ENCODE assay signal across 14 cellular contexts in the genomic region with DNA sequence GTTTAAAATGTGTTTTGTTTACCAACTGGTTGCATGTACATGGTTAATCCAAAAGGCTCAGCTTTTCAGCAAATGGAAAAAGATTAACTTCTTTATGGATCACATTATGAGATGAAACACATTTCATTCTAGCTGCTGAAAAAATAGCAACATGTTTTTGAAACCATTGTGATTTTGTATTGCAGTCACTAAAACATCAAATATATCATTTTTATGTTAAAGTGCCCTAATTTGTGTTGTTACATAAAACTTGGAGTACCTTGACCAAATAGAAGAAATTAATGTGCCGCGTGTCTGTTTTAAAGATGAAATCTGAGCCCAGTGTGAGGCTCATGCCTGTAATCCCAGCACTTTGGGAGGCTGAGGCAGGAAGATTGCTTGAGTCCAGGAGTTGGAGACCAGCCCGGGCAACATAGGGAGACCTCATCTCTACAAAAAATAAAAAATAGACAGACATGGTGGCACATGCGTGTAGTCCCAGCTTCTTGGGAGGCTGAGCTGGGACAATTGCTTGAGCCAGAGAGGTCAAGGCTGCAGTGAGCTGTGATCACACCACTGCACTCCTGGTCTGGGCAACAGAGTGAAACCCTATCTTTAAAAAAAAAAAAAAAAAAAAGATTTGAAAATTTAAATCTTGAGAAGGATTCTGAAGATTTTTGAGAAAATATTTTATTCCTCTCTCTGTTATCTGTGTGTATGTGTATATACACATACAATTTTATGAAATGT.
A peak's percentile ranks its signal among the peaks of the same experiment; 100 is the strongest.
DNase-seq lines count a peak whose midpoint lies in the region; ATAC-seq, FAIRE-seq and TF ChIP-seq lines count a peak whose summit lies in the region.
"Had no signal": no experiment of that assay in that cellular context is flagged by ENCODE, and none has a peak within 500 bp of the region (broad histone marks: within the 10 kb centered on the region; RNA-seq: fewer than 3 reads in every experiment).

No MANE protein-coding gene starts in this region.

- DNase-seq in D721Med (ENCODE audit: insufficient read length, low spot score), result no peak
- DNase-seq in NCI-H82 treated with DMSO at 0.1 percent for 48 hours (lab: John Stamatoyannopoulos, UW; ENCODE audit: unreplicated experiment), result peak; percentile 64
- no peak for DNase-seq in esophagus muscularis mucosa (ENCODE audit: extremely low spot score)
- DNase-seq in gastrocnemius medialis, result peak in 1 of 2 donors; percentile 55
- DNase-seq in NCI-H1092 (lab: John Stamatoyannopoulos, UW), result no peak
- no peak for DNase-seq in hepatic stellate cell (ENCODE audit: low spot score)
- DNase-seq: activated CD4-positive, alpha-beta T cell treated with anti-CD3 and anti-CD28 coated beads, Interleukin-2, amount 50 U/mL, for 1 hour; H9; left lung; naive thymus-derived CD8-positive, alpha-beta T cell; NCI-H2029; NCI-H748 treated with DMSO at 0.1 percent for 48 hours had no signal

- no peak for TF ChIP-seq POLR2A in esophagus muscularis mucosa (IDR thresholded peaks at IDR 0.05; ENCODE audit: low read depth)
- no peak for TF ChIP-seq POLR2A in gastrocnemius medialis (IDR thresholded peaks at IDR 0.05)

- in situ Hi-C loops in gastrocnemius medialis (cut with MboI; ENCODE audit: low sequenced_read_pairs in 4 of 4), result no loop called here

- peak; percentile 38 to 45 for ATAC-seq in gastrocnemius medialis
- ATAC-seq in HG02763 (IDR thresholded peaks at IDR 0.05; ENCODE audit: unreplicated experiment), result no peak
- ATAC-seq in HG03571 (IDR thresholded peaks at IDR 0.05; ENCODE audit: unreplicated experiment), result no peak
- ATAC-seq: naive thymus-derived CD8-positive, alpha-beta T cell had no signal

- TF ChIP-seq CTCF in D721Med (IDR thresholded peaks at IDR 0.05; ENCODE audit: insufficient read depth, missing control alignments) (no peak), esophagus muscularis mucosa (IDR thresholded peaks at IDR 0.05) (no peak), gastrocnemius medialis (IDR thresholded peaks at IDR 0.05 in 4 of 5, conservative IDR thresholded peaks at IDR 0.05 in 1 of 5) (no peak)

- no peak for TF ChIP-seq EP300 in esophagus muscularis mucosa (IDR thresholded peaks at IDR 0.05)

- 82% methylated on average over 4 of the region's 4 CpGs for WGBS in esophagus muscularis mucosa

- H3K4me1 ChIP-seq in esophagus muscularis mucosa, result peaks cover 11 to 28% (median 22%) of the 10 kb centered on the region in 4 donors
- H3K4me1 ChIP-seq in gastrocnemius medialis, result peaks cover 55 to 57% of the 10 kb centered on the region in 2 donors

- H3K9me3 ChIP-seq in esophagus muscularis mucosa (no peaks in the 10 kb centered on the region), gastrocnemius medialis (no peaks in the 10 kb centered on the region)
- H3K9me3 ChIP-seq: left lung had no signal

- intact Hi-C loops in esophagus muscularis mucosa (cut with DNase I) (no loop called here), gastrocnemius medialis (cut with DNase I; ENCODE audit: low total_unique reads) (no loop called here)

- no peaks in the 10 kb centered on the region for H3K27me3 ChIP-seq in esophagus muscularis mucosa
- no peaks in the 10 kb centered on the region for H3K27me3 ChIP-seq in gastrocnemius medialis
- H3K27me3 ChIP-seq: left lung had no signal

- H3K36me3 ChIP-seq in esophagus muscularis mucosa (no peaks in the 10 kb centered on the region), gastrocnemius medialis (no peaks in the 10 kb centered on the region)
- H3K36me3 ChIP-seq: left lung had no signal

- FAIRE-seq in D721Med (lab: Jason Lieb, UNC), result peak; percentile 91

- H3K4me3 ChIP-seq in esophagus muscularis mucosa, result no peak overlapping the region
- no peak overlapping the region for H3K4me3 ChIP-seq in gastrocnemius medialis
- H3K4me3 ChIP-seq: left lung had no signal

- peak overlapping the region in 3 of 4 donors; percentile 16 to 29 (median 27) for H3K27ac ChIP-seq in esophagus muscularis mucosa (replicated peaks in 1 of 4)
- H3K27ac ChIP-seq in gastrocnemius medialis, result peak overlapping the region; percentile 70 to 83 (median 76)

Comparison
In these comparisons a context has a peak if more than half of its experiments do, and no peak if none do; other contexts are left out.
1. ATAC-seq: peak in gastrocnemius medialis (2 of 2); none in HG02763 (single experiment) and HG03571 (single experiment).